In the genomic region with DNA sequence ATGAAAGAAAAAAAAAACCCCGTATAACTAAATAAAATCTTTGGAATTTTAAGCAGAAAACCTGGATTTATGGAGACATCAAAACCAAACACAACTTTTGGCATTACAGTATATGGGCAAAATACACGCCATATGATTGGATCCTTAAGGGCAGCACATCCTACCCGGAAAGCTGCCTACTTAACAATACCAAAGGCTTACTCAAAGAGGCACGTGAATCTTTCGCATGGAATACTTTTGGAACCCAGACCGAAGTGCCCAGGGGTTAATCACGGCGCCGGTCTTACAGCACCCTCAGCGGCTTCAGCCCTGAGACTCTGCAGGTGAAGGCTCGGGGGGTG, we compare ENCODE assay signal across 8 cellular contexts. TPM values are rescaled to one million over a fixed set of nuclear protein-coding genes. Genes with fewer than 3 reads are reported as not detected.
DNase-seq lines count a peak whose midpoint lies in the region; ATAC-seq, FAIRE-seq and TF ChIP-seq lines count a peak whose summit lies in the region.

No MANE protein-coding gene starts in this region.

- no peak for FAIRE-seq in urothelium cell line (lab: Jason Lieb, UNC)

- no peak for TF ChIP-seq POLR2A in breast epithelium (IDR thresholded peaks at IDR 0.05)

- peak; percentile 74 for ATAC-seq in GM19395 (IDR thresholded peaks at IDR 0.05; ENCODE audit: unreplicated experiment)

- TF ChIP-seq RAD21 in liver (IDR thresholded peaks at IDR 0.05) = no peak

- no peak for TF ChIP-seq CTCF in BJ (IDR thresholded peaks at IDR 0.05; ENCODE audit: insufficient read depth, low read depth, low read length)
- TF ChIP-seq CTCF in Loucy (conservative IDR thresholded peaks at IDR 0.05; ENCODE audit: low read length) = no peak
- no peak for TF ChIP-seq CTCF in breast epithelium (IDR thresholded peaks at IDR 0.05)
- TF ChIP-seq CTCF in liver (IDR thresholded peaks at IDR 0.05; ENCODE audit: low read depth, low read length, missing input control) = no peak
- no peak for TF ChIP-seq CTCF in tibial artery (IDR thresholded peaks at IDR 0.05)

- POLR2A ChIA-PET in BJ (lab: Charles Lee) = no interaction called here

- H3K36me3 ChIP-seq in BJ (ENCODE audit: control insufficient read depth, insufficient read depth, low read length) = no peaks in the 10 kb centered on the region
- no peaks in the 10 kb centered on the region for H3K36me3 ChIP-seq in Loucy (ENCODE audit: insufficient read depth, low read length)
- no peaks in the 10 kb centered on the region for H3K36me3 ChIP-seq in breast epithelium
- no peaks in the 10 kb centered on the region for H3K36me3 ChIP-seq in liver (ENCODE audit: control insufficient read depth in 4 of 4, insufficient read depth in 3 of 4, low read depth in 1 of 4, low read length in 3 of 4)
- H3K36me3 ChIP-seq in tibial artery = no peaks in the 10 kb centered on the region

- no peak for DNase-seq in BJ (ENCODE audit: low read depth)
- DNase-seq in breast epithelium (ENCODE audit: low spot score in 2 of 2) = no peak
- no peak for DNase-seq in tibial artery
- no peak for DNase-seq in urothelium cell line (ENCODE audit: low spot score)
- no peak for DNase-seq in middle frontal gyrus (ENCODE audit: extremely low spot score, low spot score)

- peak overlapping the region; percentile 64 for H2AFZ ChIP-seq in Loucy (ENCODE audit: low read length)

- 8% methylated on average over 11 of the region's 11 CpGs for WGBS in liver

- H4K20me1 ChIP-seq in Loucy (ENCODE audit: insufficient read depth, low read length, poor library complexity, severe bottlenecking) = no peaks in the 10 kb centered on the region

- 0 out of 2 replicates have a peak, but pooled peaks cover 8% of the 10 kb centered on the region for H3K79me2 ChIP-seq in Loucy (ENCODE audit: insufficient read depth, low read length)

- H3K9me3 ChIP-seq in Loucy (ENCODE audit: insufficient read depth, low read depth, low read length) (no peaks in the 10 kb centered on the region), breast epithelium (no peaks in the 10 kb centered on the region), liver (ENCODE audit: control insufficient read depth in 4 of 4, low read length in 3 of 4) (no peaks in the 10 kb centered on the region), tibial artery (no peaks in the 10 kb centered on the region)

- H3K4me2 ChIP-seq in Loucy (ENCODE audit: low read depth, low read length, poor library complexity, severe bottlenecking) = peak overlapping the region; percentile 70

- H3K27me3 ChIP-seq in BJ (ENCODE audit: control insufficient read depth, insufficient read depth, low read length) (no peaks in the 10 kb centered on the region), Loucy (ENCODE audit: insufficient read depth, low read length, poor library complexity, severe bottlenecking) (no peaks in the 10 kb centered on the region), breast epithelium (no peaks in the 10 kb centered on the region), liver (ENCODE audit: control insufficient read depth in 4 of 4, insufficient read depth in 4 of 4, low read length in 3 of 4) (peaks cover 0 to 6% (median 0%) of the 10 kb centered on the region in 4 donors), tibial artery (no peaks in the 10 kb centered on the region)

- H3K4me3 ChIP-seq in BJ (ENCODE audit: low read depth, low read length) = peak overlapping the region; percentile 61
- peak overlapping the region; percentile 71 for H3K4me3 ChIP-seq in Loucy (ENCODE audit: low read length, poor library complexity, severe bottlenecking)
- peak overlapping the region; percentile 53 to 74 (median 59) for H3K4me3 ChIP-seq in breast epithelium
- peak overlapping the region; percentile 50 to 68 (median 60) for H3K4me3 ChIP-seq in liver (ENCODE audit: low read depth in 1 of 3, low read length in 3 of 3)
- peak overlapping the region; percentile 56 to 74 for H3K4me3 ChIP-seq in tibial artery

- CTCF ChIA-PET in BJ (lab: Yijun Ruan, JAX) = interaction anchor here (0.6 to 2.2 kb wide), 4 partner anchors 14 to 48 kb away, joined by 3 to 16 read pairs (median 4); a partner anchor contains a TSS

- H3K27ac ChIP-seq in breast epithelium = peak overlapping the region; percentile 46 to 63
- no peak overlapping the region for H3K27ac ChIP-seq in liver (ENCODE audit: low read depth in 1 of 2, low read length in 2 of 2)
- peak overlapping the region; percentile 71 to 73 for H3K27ac ChIP-seq in tibial artery

- intact Hi-C loops in breast epithelium (cut with DNase I; ENCODE audit: low total_unique reads) = no loop called here
- intact Hi-C loops in tibial artery (cut with DNase I; ENCODE audit: low total_unique reads) = no loop called here

- H3K9me2 ChIP-seq in Loucy (replicated peaks; ENCODE audit: low read depth, low read length) = no peaks in the 10 kb centered on the region

- peak overlapping the region; percentile 64 for H3K9ac ChIP-seq in Loucy (ENCODE audit: low read depth, low read length, poor library complexity, severe bottlenecking)
- no peak overlapping the region for H3K9ac ChIP-seq in liver (ENCODE audit: low read depth in 1 of 2, low read length in 2 of 2)

- H3F3A ChIP-seq in Loucy (ENCODE audit: low read depth) = no peaks in the 10 kb centered on the region

- H3K4me1 ChIP-seq in Loucy (ENCODE audit: insufficient read depth, low read length, poor library complexity, severe bottlenecking) (no peaks in the 10 kb centered on the region), breast epithelium (no peaks in the 10 kb centered on the region), liver (ENCODE audit: control insufficient read depth in 4 of 4, insufficient read depth in 4 of 4, low read length in 3 of 4) (peaks cover 0 to 10% (median 4%) of the 10 kb centered on the region in 4 donors), tibial artery (peaks cover 0 to 15% (median 9%) of the 10 kb centered on the region in 4 donors)

TF ChIP-seq in liver, 16 proteins besides CTCF, POLR2A, EP300 and RAD21:
- TF ChIP-seq YY1 (IDR thresholded peaks at IDR 0.05) = no peak

RNA-seq across cellular contexts. Expression of a gene that starts 0.4 kb away (rescaled TPM):
- polyA plus RNA-seq in BJ (2011; rRNA removed) (0.28 and 0.93 TPM in 2 replicates), liver (not detected)
- polyA minus RNA-seq in BJ (2011; rRNA and poly(A)+ RNA removed) = 0.52 and 0.72 TPM in 2 replicates
- total RNA-seq in breast epithelium (1 to 10 TPM in 2 of 3 donors, under 1 TPM in 1; 0.73 to 2.9 (median 1.1) TPM), liver (1 to 10 TPM in 1 of 2 donors, not detected in 1; 2.1 TPM)

RNA-seq across cellular contexts. Expression of a gene that starts 49.0 kb away (rescaled TPM):
- polyA plus RNA-seq in BJ (2011; rRNA removed) = 32.7 and 58.4 TPM in 2 replicates
- 16.3 and 20.6 TPM in 2 replicates for polyA minus RNA-seq in BJ (2011; rRNA and poly(A)+ RNA removed)
- total RNA-seq in breast epithelium = 100 to 1,000 TPM in 2 of 3 donors, 10 to 100 TPM in 1; 79.6 to 111 (median 105) TPM
- 10 to 100 TPM; 14.9 to 15.3 TPM for total RNA-seq in liver
- polyA plus RNA-seq in liver = 1 to 10 TPM; 6.9 to 7.2 TPM

Comparison
In these comparisons a context has a peak if more than half of its experiments do, and no peak if none do; other contexts are left out.
1. H3K27ac ChIP-seq: peak in breast epithelium (2 of 2) and tibial artery (2 of 2); none in liver (0 of 2).
2. RNA of a gene that starts 49.0 kb away (total RNA-seq): 79.6 to 111 TPM in breast epithelium; 14.9 to 15.3 TPM in liver; every median in the first group is over 4 times any median in the second.
3. Peak in every context shown above with its lines, with median percentiles within 50 percentile points of each other: H3K4me3 ChIP-seq.